Comparison of ENCODE assay signal across 1 cellular context in the genomic region with DNA sequence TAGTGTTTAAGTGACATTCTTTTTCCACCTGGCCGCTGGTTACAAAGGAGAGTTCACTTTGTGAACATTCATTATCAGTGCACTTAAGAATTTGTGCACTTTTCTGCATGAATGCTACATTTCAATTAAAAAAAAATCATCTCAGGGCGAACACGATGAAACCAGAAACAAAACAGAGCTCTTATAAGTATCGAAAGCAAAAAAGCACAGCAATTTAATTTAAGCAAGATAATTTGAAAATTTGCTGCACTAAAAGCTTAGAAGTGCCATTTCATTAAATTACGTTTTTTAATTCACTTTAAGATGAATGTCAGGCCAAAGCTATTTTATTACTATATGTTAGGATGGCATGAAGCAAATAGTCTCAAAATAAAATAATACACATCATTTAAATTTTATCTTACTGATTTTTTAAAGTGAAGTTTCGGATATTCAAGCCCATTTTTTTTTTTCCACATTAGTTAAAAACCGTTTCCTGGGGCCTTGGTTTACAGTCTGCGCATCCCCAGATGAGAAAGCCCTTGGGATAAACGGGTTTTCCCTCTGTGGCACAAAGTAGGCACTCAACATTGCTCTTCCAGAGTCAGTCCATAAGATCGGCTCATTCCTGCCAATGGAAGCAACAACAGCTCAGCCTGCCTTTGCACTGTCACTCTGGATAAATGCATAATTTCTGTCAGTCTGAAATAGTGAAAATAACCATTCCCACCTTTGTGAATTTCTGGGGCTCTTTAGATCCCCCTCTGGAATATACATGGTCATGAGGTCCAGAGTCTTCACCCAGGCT.
TF ChIP-seq lines count a peak whose summit lies in the region.

No MANE protein-coding gene starts in this region.

TF ChIP-seq in GM12878, 131 proteins besides CTCF, POLR2A, EP300 and RAD21:
- TF ChIP-seq SP1 (IDR thresholded peaks at IDR 0.05; ENCODE audit: low read depth, low read length) (no peak), NR2C2 (IDR thresholded peaks at IDR 0.05; ENCODE audit: borderline replicate concordance, control insufficient read depth, insufficient read length, low read depth) (no peak), EGR1 (IDR thresholded peaks at IDR 0.05; ENCODE audit: borderline replicate concordance in 1 of 2, low read depth in 2 of 2, low read length in 2 of 2) (no peak), TCF3 (IDR thresholded peaks at IDR 0.05; ENCODE audit: borderline replicate concordance, insufficient read depth, low read depth, low read length) (no peak), KLF5 (IDR thresholded peaks at IDR 0.05; ENCODE audit: partially characterized antibody) (no peak)
